In the genomic region with DNA sequence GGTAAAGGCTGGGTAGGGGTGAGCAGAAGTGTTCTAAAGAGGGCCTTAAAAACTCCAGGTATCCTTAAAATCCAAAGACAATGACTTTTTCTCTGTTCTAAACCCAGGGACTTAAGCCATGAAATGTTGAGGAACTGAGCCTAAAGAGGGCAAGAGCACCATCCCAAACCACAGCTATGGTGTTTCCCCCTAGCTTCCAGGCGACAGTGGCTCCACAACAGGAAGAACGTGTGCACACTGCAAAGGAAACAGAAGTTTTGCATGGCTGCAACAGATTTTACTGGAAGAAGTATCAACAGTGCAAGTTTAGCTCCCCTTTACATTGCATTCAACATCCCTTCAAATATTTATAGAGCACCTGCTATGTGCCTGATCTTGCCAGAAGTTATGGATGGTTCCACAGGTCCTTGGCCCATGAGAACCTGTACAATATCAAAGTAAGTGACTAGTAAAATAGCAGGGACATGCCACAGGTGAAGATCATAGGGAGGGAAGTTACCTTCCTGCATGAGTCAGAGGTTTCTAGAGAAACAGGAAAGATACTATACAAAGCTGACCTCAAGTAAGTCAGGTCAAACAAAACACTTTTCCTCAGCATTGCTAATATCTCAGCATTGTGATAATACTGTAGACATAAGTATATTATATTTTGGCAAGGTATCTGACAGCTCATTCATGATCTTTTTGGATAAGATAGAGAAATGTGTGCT, we compare ENCODE assay signal across 15 cellular contexts. TPM values are rescaled to one million over a fixed set of nuclear protein-coding genes. Genes with fewer than 3 reads are reported as not detected.
A peak's percentile ranks its signal among the peaks of the same experiment; 100 is the strongest.
DNase-seq lines count a peak whose midpoint lies in the region; ATAC-seq and FAIRE-seq lines count a peak whose summit lies in the region.
"Had no signal": no experiment of that assay in that cellular context is flagged by ENCODE, and none has a peak within 500 bp of the region (broad histone marks: within the 10 kb centered on the region; RNA-seq: fewer than 3 reads in every experiment).

No MANE protein-coding gene starts in this region.

- ATAC-seq in GM18508 (IDR thresholded peaks at IDR 0.05; ENCODE audit: insufficient read depth, unreplicated experiment) (peak; percentile 39), GM19452 (IDR thresholded peaks at IDR 0.05; ENCODE audit: unreplicated experiment) (peak; percentile 69), HG03159 (IDR thresholded peaks at IDR 0.05; ENCODE audit: unreplicated experiment) (peak; percentile 70)
- ATAC-seq: effector memory CD8-positive, alpha-beta T cell had no signal

- no peak for FAIRE-seq in urothelium cell line (lab: Jason Lieb, UNC)

- DNase-seq in dermis blood vessel endothelial cell = peak; percentile 47
- no peak for DNase-seq in OCI-M1 (lab: John Stamatoyannopoulos, UW)
- no peak for DNase-seq in urothelium cell line (ENCODE audit: low spot score)
- no peak for DNase-seq in globus pallidus (ENCODE audit: low spot score)
- DNase-seq in NCI-H146 treated with DMSO at 0.1 percent for 48 hours (lab: John Stamatoyannopoulos, UW; ENCODE audit: unreplicated experiment) = no peak
- DNase-seq: anterior cingulate cortex; effector memory CD8-positive, alpha-beta T cell; NCI-H524; thyroid gland had no signal

RNA-seq across cellular contexts. Expression of a gene that starts 8.4 kb away (rescaled TPM):
- total RNA-seq in dermis blood vessel endothelial cell = 395 and 538 TPM in 2 replicates

RNA-seq across cellular contexts. Expression of a gene that starts 53.8 kb away (rescaled TPM):
- total RNA-seq in dermis blood vessel endothelial cell = not detected in 2 replicates
- total RNA-seq: LHCN-M2, mesenteric fat pad, pulmonary artery endothelial cell, thyroid gland had no signal
